In genomic region chrX:367349-367748, GRCh38 we compare ENCODE assay signal across 20 cellular contexts. TPM values are rescaled to one million over a fixed set of nuclear protein-coding genes. Genes with fewer than 3 reads are reported as not detected.
DNase-seq lines count a peak whose midpoint lies in the region; ATAC-seq and TF ChIP-seq lines count a peak whose summit lies in the region.
"Had no signal": no experiment of that assay in that cellular context is flagged by ENCODE, and none has a peak within 500 bp of the region (broad histone marks: within the 10 kb centered on the region; RNA-seq: fewer than 3 reads in every experiment).

No MANE protein-coding gene starts in this region.

- H3K27ac Mint-ChIP-seq in WTC11 = peak overlapping the region; percentile 81
- H3K27ac Mint-ChIP-seq: HFFc6 had no signal

- H3K27me3 ChIP-seq in DOHH2 (ENCODE audit: control insufficient read depth, low read length) = no peaks in the 10 kb centered on the region
- peaks cover 5% of the 10 kb centered on the region for H3K27me3 ChIP-seq in left ventricle myocardium inferior (ENCODE audit: low read depth)
- H3K27me3 ChIP-seq in gastrocnemius medialis = no peaks in the 10 kb centered on the region
- peaks cover 0 to 13% of the 10 kb centered on the region in 2 donors for H3K27me3 ChIP-seq in tibial nerve
- H3K27me3 ChIP-seq: MG63, Peyer's patch had no signal

- CTCF ChIA-PET in WTC11 (lab: Charles Lee) = no interaction called here

- H3K9me3 ChIP-seq in DOHH2 (ENCODE audit: control insufficient read depth, insufficient read depth, low read length) (no peaks in the 10 kb centered on the region; the same call in 1 of the 2 replicates), left ventricle myocardium inferior (replicated peaks) (no peaks in the 10 kb centered on the region), gastrocnemius medialis (no peaks in the 10 kb centered on the region), tibial nerve (no peaks in the 10 kb centered on the region)
- H3K9me3 ChIP-seq: MG63, Peyer's patch had no signal

- H3K79me2 ChIP-seq in DOHH2 (ENCODE audit: control insufficient read depth, low read length) = peaks cover 79% of the 10 kb centered on the region

- H3K36me3 Mint-ChIP-seq in WTC11 = peaks cover 22% of the 10 kb centered on the region

- H3F3A ChIP-seq in DOHH2 (ENCODE audit: control insufficient read depth, insufficient read depth) = peaks cover 22% of the 10 kb centered on the region

- H3K36me3 ChIP-seq in DOHH2 (ENCODE audit: control insufficient read depth, low read length) (peaks cover 65% of the 10 kb centered on the region), left ventricle myocardium inferior (no peaks in the 10 kb centered on the region), gastrocnemius medialis (no peaks in the 10 kb centered on the region), tibial nerve (peaks cover 0 to 12% (median 0%) of the 10 kb centered on the region in 3 donors)
- H3K36me3 ChIP-seq: MG63, Peyer's patch had no signal

- peaks cover 8% of the 10 kb centered on the region for H3K9me3 Mint-ChIP-seq in WTC11

- H3K4me1 Mint-ChIP-seq in WTC11 = peaks cover 24% of the 10 kb centered on the region

- ATAC-seq in WTC11 = no peak
- peak in 1 of 2 donors; percentile 9 for ATAC-seq in gastrocnemius medialis
- no peak for ATAC-seq in HG02763 (IDR thresholded peaks at IDR 0.05; ENCODE audit: unreplicated experiment)
- ATAC-seq in GM19324 (IDR thresholded peaks at IDR 0.05; ENCODE audit: low FRiP score, unreplicated experiment) = no peak
- ATAC-seq: HepG2 had no signal

- POLR2A ChIA-PET in WTC11 (lab: Charles Lee) = no interaction called here

- H3K4me3 ChIP-seq in DOHH2 (ENCODE audit: low read length) (no peak overlapping the region), left ventricle myocardium inferior (no peak overlapping the region), gastrocnemius medialis (no peak overlapping the region), tibial nerve (no peak overlapping the region)
- H3K4me3 ChIP-seq: MG63, Peyer's patch had no signal

- no peak overlapping the region for H3K4me3 Mint-ChIP-seq in WTC11
- H3K4me3 Mint-ChIP-seq: HFFc6 had no signal

- H3K9me2 ChIP-seq in DOHH2 (replicated peaks; ENCODE audit: control insufficient read depth, low read length) = no peaks in the 10 kb centered on the region

- no peak for DNase-seq in WTC11 (ENCODE audit: low spot score)
- DNase-seq in left ventricle myocardium inferior = no peak
- no peak for DNase-seq in gastrocnemius medialis
- DNase-seq in tibial nerve (ENCODE audit: low spot score in 2 of 2) = no peak
- no peak for DNase-seq in NAMALWA (ENCODE audit: low spot score)
- DNase-seq: AML-193; CD8-positive, alpha-beta memory T cell; GOT3; HFFc6; MG63; NCI-H1105; NCI-H187; NCI-H774; Peyer's patch; SHP77 treated with DMSO at 0.1 percent for 48 hours had no signal

- 91 to 93% methylated on average over 16 of the region's 16 CpGs for WGBS in tibial nerve, 2 donors

- peaks cover 10% of the 10 kb centered on the region; the same call in 1 of the 2 replicates for H4K20me1 ChIP-seq in DOHH2 (ENCODE audit: control insufficient read depth, insufficient read depth, low read depth, low read length)

- no peak overlapping the region for H3K4me2 ChIP-seq in DOHH2 (ENCODE audit: low read length)
- H3K4me2 ChIP-seq: KMS-11 had no signal

- intact Hi-C loops in left ventricle myocardium inferior (cut with micrococcal nuclease) (no loop called here), gastrocnemius medialis (cut with DNase I; ENCODE audit: low total_unique reads) (no loop called here)

- TF ChIP-seq POLR2A in gastrocnemius medialis (IDR thresholded peaks at IDR 0.05) (no peak), tibial nerve (IDR thresholded peaks at IDR 0.05) (no peak)

- no peak for TF ChIP-seq CTCF in DOHH2 (IDR thresholded peaks at IDR 0.05; ENCODE audit: low read depth, low read length, poor library complexity, severe bottlenecking)
- TF ChIP-seq CTCF in WTC11 (IDR thresholded peaks at IDR 0.05) = no peak
- no peak for TF ChIP-seq CTCF in left ventricle myocardium inferior (IDR thresholded peaks at IDR 0.05; ENCODE audit: borderline replicate concordance)
- TF ChIP-seq CTCF in gastrocnemius medialis (IDR thresholded peaks at IDR 0.05 in 4 of 5, conservative IDR thresholded peaks at IDR 0.05 in 1 of 5) = no peak
- no peak for TF ChIP-seq CTCF in tibial nerve (IDR thresholded peaks at IDR 0.05)

- peaks cover 4% of the 10 kb centered on the region for H3K27me3 Mint-ChIP-seq in WTC11 (ENCODE audit: low read depth)

- H3K4me1 ChIP-seq in DOHH2 (ENCODE audit: control insufficient read depth, low read length) = peaks cover 50% of the 10 kb centered on the region
- peaks cover 21% of the 10 kb centered on the region for H3K4me1 ChIP-seq in left ventricle myocardium inferior
- peaks cover 33 to 40% of the 10 kb centered on the region in 2 donors for H3K4me1 ChIP-seq in gastrocnemius medialis
- H3K4me1 ChIP-seq in tibial nerve = peaks cover 0 to 28% (median 0%) of the 10 kb centered on the region in 4 donors
- H3K4me1 ChIP-seq: Peyer's patch had no signal

- no peak for TF ChIP-seq EP300 in tibial nerve (IDR thresholded peaks at IDR 0.05)

- peak overlapping the region; percentile 36 for H3K27ac ChIP-seq in DOHH2 (ENCODE audit: low read depth, low read length)
- H3K27ac ChIP-seq in left ventricle myocardium inferior (replicated peaks) = peak overlapping the region; percentile 96
- H3K27ac ChIP-seq in gastrocnemius medialis = peak overlapping the region; percentile 89 to 98 (median 94)
- H3K27ac ChIP-seq in tibial nerve = no peak overlapping the region
- H3K27ac ChIP-seq: KMS-11, Peyer's patch had no signal

- in situ Hi-C loops in gastrocnemius medialis (cut with MboI; ENCODE audit: low sequenced_read_pairs in 4 of 4) = no loop called here

TF ChIP-seq in WTC11, 78 proteins besides CTCF, POLR2A, EP300 and RAD21 (continues in another document):
- TF ChIP-seq USF1 (CRISPR knock-in tag; IDR thresholded peaks at IDR 0.05) = no peak
- TF ChIP-seq STAT6 (CRISPR knock-in tag; conservative IDR thresholded peaks at IDR 0.05; ENCODE audit: low read depth) = no peak
- TF ChIP-seq MYBL2 (CRISPR knock-in tag; IDR thresholded peaks at IDR 0.05) = no peak
- no peak for TF ChIP-seq E2F1 (CRISPR knock-in tag; IDR thresholded peaks at IDR 0.05)
- TF ChIP-seq FOXJ3 (CRISPR knock-in tag; IDR thresholded peaks at IDR 0.05; ENCODE audit: borderline replicate concordance) = no peak
- TF ChIP-seq NFATC4 (CRISPR knock-in tag; IDR thresholded peaks at IDR 0.05) = no peak
- TF ChIP-seq GABPB1 (CRISPR knock-in tag; IDR thresholded peaks at IDR 0.05) = no peak
- TF ChIP-seq IRF2 (CRISPR knock-in tag; IDR thresholded peaks at IDR 0.05; ENCODE audit: borderline replicate concordance, low read depth) = no peak
- no peak for TF ChIP-seq HMGXB4 (CRISPR knock-in tag; IDR thresholded peaks at IDR 0.05)

RNA-seq across cellular contexts. Expression of gene PPP2R3B, which starts 19.4 kb away (rescaled TPM):
- total RNA-seq in WTC11 (2021) = 103 to 130 TPM (median 107 TPM) in 3 replicates
- total RNA-seq in left ventricle myocardium inferior = 170 TPM
- total RNA-seq in gastrocnemius medialis = 100 to 1,000 TPM in 1 of 4 donors, 10 to 100 TPM in 3; 53.8 to 103 (median 69.4) TPM
- 10 to 100 TPM; 20.4 to 59.4 (median 32.7) TPM for total RNA-seq in tibial nerve

RNA-seq across cellular contexts. Expression of gene GTPBP6, which starts 48.8 kb away (rescaled TPM):
- total RNA-seq in WTC11 (2021) = 63.9 to 68.5 TPM (median 67.9 TPM) in 3 replicates
- total RNA-seq in left ventricle myocardium inferior = 51.1 TPM
- 10 to 100 TPM; 40.1 to 79.4 (median 46.9) TPM for total RNA-seq in gastrocnemius medialis
- total RNA-seq in tibial nerve = 10 to 100 TPM; 39.3 to 84.1 (median 56.3) TPM

Comparison
In these comparisons a context has a peak if more than half of its experiments do, and no peak if none do; other contexts are left out.
1. H3K27ac ChIP-seq: peak in DOHH2 (single experiment), left ventricle myocardium inferior (single experiment) and gastrocnemius medialis (4 of 4); none in tibial nerve (0 of 4).